In genomic region chrX:155857561-155857960, GRCh38 we compare ENCODE assay signal across 10 cellular contexts. TPM values are rescaled to one million over a fixed set of nuclear protein-coding genes. Genes with fewer than 3 reads are reported as not detected.
DNase-seq lines count a peak whose midpoint lies in the region; ATAC-seq and TF ChIP-seq lines count a peak whose summit lies in the region.
"Had no signal": no experiment of that assay in that cellular context is flagged by ENCODE, and none has a peak within 500 bp of the region (broad histone marks: within the 10 kb centered on the region; RNA-seq: fewer than 3 reads in every experiment).

No MANE protein-coding gene starts in this region.

- H3K27ac ChIP-seq in 22Rv1 = no peak overlapping the region
- H3K27ac ChIP-seq: prostate gland had no signal

- DNase-seq in GM12865 (ENCODE audit: low read depth) (peak; percentile 11), NCI-H446 treated with DMSO at 0.1 percent for 48 hours (lab: John Stamatoyannopoulos, UW) (peak; percentile 8), dermis blood vessel endothelial cell (peak; percentile 16), retina (no peak), NK-92 (lab: John Stamatoyannopoulos, UW; ENCODE audit: unreplicated experiment) (no peak)
- no peak for DNase-seq in effector CD4-positive, alpha-beta T cell
- DNase-seq: activated CD4-positive, alpha-beta T cell treated with anti-CD3 and anti-CD28 coated beads, Interleukin-2, amount 50 U/mL, for 48 hours had no signal

- ATAC-seq in GM19467 (IDR thresholded peaks at IDR 0.05; ENCODE audit: unreplicated experiment) = no peak

- H3K4me3 ChIP-seq in GM12865 (ENCODE audit: low read depth, low read length) = no peak overlapping the region
- H3K4me3 ChIP-seq: prostate gland had no signal

- TF ChIP-seq CTCF in 22Rv1 (IDR thresholded peaks at IDR 0.05) (peak; percentile 64), GM12865 (IDR thresholded peaks at IDR 0.05; ENCODE audit: insufficient read depth, low read depth, low read length, missing control alignments) (no peak)

RNA-seq across cellular contexts. Expression of gene VAMP7, which starts 23.6 kb away (rescaled TPM):
- total RNA-seq in dermis blood vessel endothelial cell = 46.5 and 66.2 TPM in 2 replicates

Comparison
In these comparisons a context has a peak if more than half of its experiments do, and no peak if none do; other contexts are left out.
1. DNase-seq: peak in GM12865 (single experiment), NCI-H446 treated with DMSO at 0.1 percent for 48 hours (single experiment) and dermis blood vessel endothelial cell (single experiment); none in retina (single experiment), effector CD4-positive, alpha-beta T cell (single experiment) and NK-92 (single experiment).